Comparison of ENCODE assay signal across 15 cellular contexts in genomic region chr12:25115677-25116076, GRCh38.
DNase-seq lines count a peak whose midpoint lies in the region; ATAC-seq, FAIRE-seq and TF ChIP-seq lines count a peak whose summit lies in the region.
"Had no signal": no experiment of that assay in that cellular context is flagged by ENCODE, and none has a peak within 500 bp of the region (broad histone marks: within the 10 kb centered on the region; RNA-seq: fewer than 3 reads in every experiment).

No MANE protein-coding gene starts in this region.

- peak overlapping the region; percentile 42 for H3K4me2 ChIP-seq in OCI-LY3 (ENCODE audit: low read length)
- H3K4me2 ChIP-seq: PC-9 had no signal

- TF ChIP-seq POLR2A in GM18505 (IDR thresholded peaks at IDR 0.05; ENCODE audit: borderline replicate concordance, extremely low read depth, insufficient read depth, insufficient read length), result no peak

- H3K4me3 ChIP-seq in OCI-LY3 (ENCODE audit: low read length), result 0 out of 2 replicates have a peak overlapping the region, but pooled peaks have one; percentile 18
- H3K4me3 ChIP-seq: PC-9, SJSA1 had no signal

- ATAC-seq in left lobe of liver, result peak; percentile 77
- no peak for ATAC-seq in GM18505 (IDR thresholded peaks at IDR 0.05; ENCODE audit: unreplicated experiment)

- no peaks in the 10 kb centered on the region for H3K79me2 ChIP-seq in OCI-LY3 (ENCODE audit: low read length)

- no peaks in the 10 kb centered on the region for H3K9me3 ChIP-seq in OCI-LY3 (ENCODE audit: insufficient read depth, low read length)
- H3K9me3 ChIP-seq: SJSA1 had no signal

- 0 out of 2 replicates have a peak, but pooled peaks cover 4% of the 10 kb centered on the region for H3K27me3 ChIP-seq in OCI-LY3 (ENCODE audit: low read depth, low read length)
- H3K27me3 ChIP-seq: SJSA1 had no signal

- TF ChIP-seq CTCF in OCI-LY3 (IDR thresholded peaks at IDR 0.05; ENCODE audit: low read depth, low read length), result no peak
- no peak for TF ChIP-seq CTCF in RWPE1 (conservative IDR thresholded peaks at IDR 0.05; ENCODE audit: low read depth)

- H3K27ac ChIP-seq in OCI-LY3 (ENCODE audit: low read length) (peak overlapping the region; percentile 5; the same call in 1 of the 2 replicates), RWPE1 (no peak overlapping the region)
- H3K27ac ChIP-seq: C4-2B, PC-9, SJSA1 had no signal

- H3K9ac ChIP-seq in OCI-LY3 (ENCODE audit: low read length), result no peak overlapping the region

- peak; percentile 86 for FAIRE-seq in GM19239 (lab: Jason Lieb, UNC)

- H2AFZ ChIP-seq in OCI-LY3 (ENCODE audit: low read depth, low read length), result peak overlapping the region; percentile 2; the same call in 1 of the 2 replicates
- H2AFZ ChIP-seq: PC-9 had no signal

- CTCF ChIA-PET in RWPE1 (lab: Yijun Ruan, JAX), result no interaction called here

- H3K36me3 ChIP-seq in OCI-LY3 (replicated peaks; ENCODE audit: low read depth, low read length), result no peaks in the 10 kb centered on the region
- H3K36me3 ChIP-seq: SJSA1 had no signal

- POLR2A ChIA-PET in RWPE1 (lab: Yijun Ruan, JAX; ENCODE audit: low non-redundant PET), result no interaction called here

- H3K4me1 ChIP-seq in OCI-LY3 (ENCODE audit: low read length), result peaks cover 18% of the 10 kb centered on the region
- H3K4me1 ChIP-seq: SJSA1 had no signal

- no peaks in the 10 kb centered on the region for H4K20me1 ChIP-seq in OCI-LY3 (ENCODE audit: insufficient read depth, low read length)

- DNase-seq in GM19239 (ENCODE audit: insufficient read length, low spot score), result no peak
- DNase-seq in left lobe of liver (ENCODE audit: low spot score), result no peak
- peak; percentile 78 for DNase-seq in renal cortical epithelial cell (ENCODE audit: low read depth)
- no peak for DNase-seq in RWPE1 (ENCODE audit: low spot score)
- no peak for DNase-seq in NOMO-1 treated with DMSO at 0.1 percent for 48 hours (lab: John Stamatoyannopoulos, UW; ENCODE audit: unreplicated experiment)
- DNase-seq: ACHN, AML-193, DMS79 treated with DMSO at 0.1 percent for 48 hours, GOT3, NCI-H1694 treated with DMSO at 0.1 percent for 48 hours, PC-9 had no signal
